ENCODE assay signal across 12 cellular contexts in genomic region chr11:128704517-128704916, GRCh38. TPM values are rescaled to one million over a fixed set of nuclear protein-coding genes. Genes with fewer than 3 reads are reported as not detected.
DNase-seq lines count a peak whose midpoint lies in the region; ATAC-seq, FAIRE-seq and TF ChIP-seq lines count a peak whose summit lies in the region.
"Had no signal": no experiment of that assay in that cellular context is flagged by ENCODE, and none has a peak within 500 bp of the region (broad histone marks: within the 10 kb centered on the region; RNA-seq: fewer than 3 reads in every experiment).

No MANE protein-coding gene starts in this region.

- H3K27me3 Mint-ChIP-seq in CD14-positive monocyte (ENCODE audit: low read depth in 3 of 3): peaks cover 0 to 2% (median 0%) of the 10 kb centered on the region in 3 donors
- peaks cover 52% of the 10 kb centered on the region for H3K27me3 Mint-ChIP-seq in mesothelial cell of epicardium (ENCODE audit: low read depth)

- no peak for ATAC-seq in HG03139 (IDR thresholded peaks at IDR 0.05; ENCODE audit: unreplicated experiment)
- ATAC-seq in HG03159 (IDR thresholded peaks at IDR 0.05; ENCODE audit: unreplicated experiment): no peak
- ATAC-seq: HCT116, K562 had no signal

- no peaks in the 10 kb centered on the region for H3F3A ChIP-seq in DOHH2 (ENCODE audit: control insufficient read depth, insufficient read depth)

- peak overlapping the region; percentile 78 to 90 (median 87) for H3K27ac Mint-ChIP-seq in CD14-positive monocyte
- H3K27ac Mint-ChIP-seq in mesothelial cell of epicardium: no peak overlapping the region

- POLR2A ChIA-PET in OCI-LY7 (lab: Charles Lee): interaction anchor here (0.5 to 2.4 kb wide), 7 partner anchors 9 to 224 kb away, joined by 3 to 10 read pairs (median 5); no protein-coding TSS in a partner anchor
- POLR2A ChIA-PET in endothelial cell of umbilical vein (lab: Charles Lee): interaction anchor here (0.7 to 2.2 kb wide), 4 partner anchors 10 to 26 kb away, joined by 3 to 28 read pairs (median 16); partner anchors contain the start of gene FLI1

- H3K79me2 ChIP-seq in DOHH2 (ENCODE audit: control insufficient read depth, low read length) (peaks cover 100% of the 10 kb centered on the region), OCI-LY7 (ENCODE audit: insufficient read depth, low read depth, low read length) (peaks cover 100% of the 10 kb centered on the region), endothelial cell of umbilical vein (ENCODE audit: control insufficient read depth, insufficient read depth, low read length) (peaks cover 82% of the 10 kb centered on the region)

- CTCF ChIA-PET in OCI-LY7 (lab: Charles Lee; ENCODE audit: unreplicated experiment): no interaction called here
- CTCF ChIA-PET in endothelial cell of umbilical vein (lab: Charles Lee): interaction anchor here (1.0 to 4.9 kb wide), 5 partner anchors 12 to 496 kb away, joined by 3 to 44 read pairs (median 5); no protein-coding TSS in a partner anchor

- no peak for TF ChIP-seq CTCF in CD14-positive monocyte (IDR thresholded peaks at IDR 0.05)
- TF ChIP-seq CTCF in DOHH2 (IDR thresholded peaks at IDR 0.05; ENCODE audit: low read depth, low read length, poor library complexity, severe bottlenecking): no peak
- TF ChIP-seq CTCF in OCI-LY7 (conservative IDR thresholded peaks at IDR 0.05; ENCODE audit: low read length): no peak
- no peak for TF ChIP-seq CTCF in endothelial cell of umbilical vein (IDR thresholded peaks at IDR 0.05; ENCODE audit: extremely low read depth in 1 of 2, insufficient read depth in 1 of 2, low read depth in 1 of 2, low read length in 2 of 2)
- no peak for TF ChIP-seq CTCF in mesothelial cell of epicardium (IDR thresholded peaks at IDR 0.05; ENCODE audit: unreplicated experiment)

- H4K20me1 ChIP-seq in DOHH2 (ENCODE audit: control insufficient read depth, insufficient read depth, low read depth, low read length) (peaks cover 14% of the 10 kb centered on the region), OCI-LY7 (ENCODE audit: insufficient read depth, low read length) (0 out of 2 replicates have a peak, but pooled peaks cover 24% of the 10 kb centered on the region), endothelial cell of umbilical vein (replicated peaks; ENCODE audit: control insufficient read depth, extremely low read depth, insufficient read depth, low read length) (no peaks in the 10 kb centered on the region)

- H3K9me2 ChIP-seq in DOHH2 (replicated peaks; ENCODE audit: control insufficient read depth, low read length) (no peaks in the 10 kb centered on the region), OCI-LY7 (ENCODE audit: insufficient read depth, low read length) (no peaks in the 10 kb centered on the region)

- intact Hi-C loops in CD14-positive monocyte (cut with micrococcal nuclease) (no loop called here), OCI-LY7 (cut with micrococcal nuclease; ENCODE audit: unreplicated experiment) (no loop called here), endothelial cell of umbilical vein (cut with micrococcal nuclease) (loop anchor here (2.0 kb wide), 1 partner anchor 496 kb away; no protein-coding TSS in a partner anchor)

- H3K9me1 ChIP-seq in endothelial cell of umbilical vein (replicated peaks; ENCODE audit: control insufficient read depth, extremely low read depth, insufficient read depth, low read length): no peaks in the 10 kb centered on the region

- H2AFZ ChIP-seq in OCI-LY7 (ENCODE audit: low read length) (no peak overlapping the region), endothelial cell of umbilical vein (ENCODE audit: low read depth, low read length) (no peak overlapping the region)

- H3K4me2 ChIP-seq in DOHH2 (ENCODE audit: low read length): peak overlapping the region; percentile 7
- H3K4me2 ChIP-seq in OCI-LY7 (ENCODE audit: low read length): 0 out of 2 replicates have a peak overlapping the region, but pooled peaks have one; percentile 12
- H3K4me2 ChIP-seq in endothelial cell of umbilical vein (ENCODE audit: insufficient read depth, low read length): peak overlapping the region; percentile 62

- H3K9me3 ChIP-seq in DOHH2 (ENCODE audit: control insufficient read depth, insufficient read depth, low read length) (no peaks in the 10 kb centered on the region), OCI-LY7 (ENCODE audit: low read length) (no peaks in the 10 kb centered on the region), endothelial cell of umbilical vein (replicated peaks; ENCODE audit: control insufficient read depth, insufficient read depth, low read length) (no peaks in the 10 kb centered on the region)

- dilution Hi-C loops in endothelial cell of umbilical vein (cut with MboI; ENCODE audit: extremely low pct_ligation_motif_present, low sequenced_read_pairs): no loop called here

- H3K36me3 ChIP-seq in DOHH2 (ENCODE audit: control insufficient read depth, low read length) (peaks cover 74% of the 10 kb centered on the region), OCI-LY7 (ENCODE audit: insufficient read depth, low read length) (peaks cover 79% of the 10 kb centered on the region), endothelial cell of umbilical vein (ENCODE audit: control insufficient read depth in 2 of 2, extremely low read depth in 1 of 2, insufficient read depth in 2 of 2, low read length in 2 of 2) (peaks cover 6 to 17% of the 10 kb centered on the region in 2 experiments)
- H3K36me3 ChIP-seq: cardiac muscle cell had no signal

- no TSS peak for BruUV-seq in OCI-LY7 (replicated peaks; lab: Mats Ljungman, UMichigan)
- no TSS peak for BruUV-seq in endothelial cell of umbilical vein (replicated peaks; lab: Mats Ljungman, UMichigan)

- H3K4me3 Mint-ChIP-seq in CD14-positive monocyte (no peak overlapping the region), mesothelial cell of epicardium (no peak overlapping the region)

- H3K27ac ChIP-seq in DOHH2 (ENCODE audit: low read depth, low read length) (no peak overlapping the region), OCI-LY7 (ENCODE audit: low read depth, low read length, poor library complexity, severe bottlenecking) (no peak overlapping the region), endothelial cell of umbilical vein (ENCODE audit: insufficient read depth, low read depth, low read length) (peak overlapping the region; percentile 91)
- H3K27ac ChIP-seq: cardiac muscle cell had no signal

- H3K9me3 Mint-ChIP-seq in CD14-positive monocyte (peaks cover 0 to 2% (median 0%) of the 10 kb centered on the region in 7 donors), mesothelial cell of epicardium (no peaks in the 10 kb centered on the region)

- H3K4me3 ChIP-seq in DOHH2 (ENCODE audit: low read length) (no peak overlapping the region), OCI-LY7 (ENCODE audit: low read depth, low read length, poor library complexity, severe bottlenecking) (no peak overlapping the region), endothelial cell of umbilical vein (replicated peaks in 1 of 3; ENCODE audit: insufficient read depth in 1 of 3, low read depth in 1 of 3, low read length in 3 of 3) (no peak overlapping the region)
- H3K4me3 ChIP-seq: cardiac muscle cell, K562 had no signal

- H3K9ac ChIP-seq in endothelial cell of umbilical vein (replicated peaks; ENCODE audit: extremely low read depth, insufficient read depth, low read length): peak overlapping the region; percentile 65

- H3K27me3 ChIP-seq in DOHH2 (ENCODE audit: control insufficient read depth, low read length) (no peaks in the 10 kb centered on the region), endothelial cell of umbilical vein (ENCODE audit: control insufficient read depth in 2 of 2, insufficient read depth in 2 of 2, low read length in 2 of 2) (no peaks in the 10 kb centered on the region)

- no peak for TF ChIP-seq POLR2A in endothelial cell of umbilical vein (IDR thresholded peaks at IDR 0.05; ENCODE audit: low read depth, low read length)

- peaks cover 53% of the 10 kb centered on the region for H3K4me1 ChIP-seq in DOHH2 (ENCODE audit: control insufficient read depth, low read length)
- H3K4me1 ChIP-seq in OCI-LY7 (ENCODE audit: insufficient read depth, low read length, poor library complexity, severe bottlenecking): peaks cover 34% of the 10 kb centered on the region
- peaks cover 91% of the 10 kb centered on the region for H3K4me1 ChIP-seq in endothelial cell of umbilical vein (ENCODE audit: control insufficient read depth, extremely low read depth, insufficient read depth, low read length)

- H3K4me1 Mint-ChIP-seq in CD14-positive monocyte (peaks cover 95% of the 10 kb centered on the region), mesothelial cell of epicardium (peaks cover 3% of the 10 kb centered on the region)

- FAIRE-seq in endothelial cell of umbilical vein (lab: Jason Lieb, UNC): no peak
- FAIRE-seq: K562 had no signal

- H3K36me3 Mint-ChIP-seq in CD14-positive monocyte (peaks cover 48 to 73% of the 10 kb centered on the region in 2 donors), mesothelial cell of epicardium (no peaks in the 10 kb centered on the region)

- DNase-seq in CD14-positive monocyte (ENCODE audit: low spot score) (no peak), OCI-LY7 (ENCODE audit: low spot score) (no peak), endothelial cell of umbilical vein (ENCODE audit: low read depth, low spot score) (no peak), mesothelial cell of epicardium (ENCODE audit: low spot score in 2 of 2, unreplicated experiment in 2 of 2) (no peak)
- DNase-seq: Caco-2, mesendoderm had no signal

TF ChIP-seq in endothelial cell of umbilical vein, 7 proteins besides CTCF, POLR2A, EP300 and RAD21:
- no peak for TF ChIP-seq EZH2 (IDR thresholded peaks at IDR 0.05; ENCODE audit: borderline replicate concordance, low read depth, low read length, severe bottlenecking)
- no peak for TF ChIP-seq MAX (IDR thresholded peaks at IDR 0.05; ENCODE audit: insufficient read depth, insufficient read length)

RNA-seq across cellular contexts. Expression of gene FLI1, which starts 10.6 kb away (rescaled TPM):
- polyA plus RNA-seq in CD14-positive monocyte: 10 to 100 TPM; 42.4 to 64.5 TPM
- total RNA-seq in OCI-LY7 (2014; rRNA removed; shearing (Covaris generic)): 79.4 and 88.8 TPM in 2 replicates
- total RNA-seq in OCI-LY7 (2022): 78.2 and 81.2 TPM in 2 replicates
- 132 and 134 TPM in 2 replicates for total RNA-seq in endothelial cell of umbilical vein
- 163 and 210 TPM in 2 replicates for polyA plus RNA-seq in endothelial cell of umbilical vein
- 124 and 153 TPM in 2 replicates for polyA plus RNA-seq in endothelial cell of umbilical vein (2011; cell fraction: cytosol; rRNA removed)
- polyA plus RNA-seq in endothelial cell of umbilical vein (2011; cell fraction: nucleus; rRNA removed): 147 and 172 TPM in 2 replicates
- polyA plus RNA-seq in endothelial cell of umbilical vein (2012): 97.4 and 114 TPM in 2 replicates
- 460 and 576 TPM in 2 replicates for polyA minus RNA-seq in endothelial cell of umbilical vein
- polyA minus RNA-seq in endothelial cell of umbilical vein (2011; cell fraction: cytosol; rRNA and poly(A)+ RNA removed): not detected
- polyA minus RNA-seq in endothelial cell of umbilical vein (2011; cell fraction: nucleus; rRNA and poly(A)+ RNA removed): 141 and 197 TPM in 2 replicates
- total RNA-seq in mesothelial cell of epicardium: 4.5 to 5.8 TPM (median 5.3 TPM) in 3 replicates
- total RNA-seq: Caco-2 had no signal
- polyA plus RNA-seq: K562 had no signal

Comparison
In these comparisons a context has a peak if more than half of its experiments do, and no peak if none do; other contexts are left out.
1. H3K4me2 ChIP-seq: peak in every context shown above with its lines; median percentile 62 in endothelial cell of umbilical vein; 12 in OCI-LY7; 7 in DOHH2.
2. RNA of gene FLI1, which starts 10.6 kb away (total RNA-seq): 132 to 134 TPM in endothelial cell of umbilical vein and 78.2 to 88.8 TPM in OCI-LY7; 4.5 to 5.8 TPM in mesothelial cell of epicardium; every median in the first group is over 10 times any median in the second.